ENCODE assay signal across 23 cellular contexts in the genomic region with DNA sequence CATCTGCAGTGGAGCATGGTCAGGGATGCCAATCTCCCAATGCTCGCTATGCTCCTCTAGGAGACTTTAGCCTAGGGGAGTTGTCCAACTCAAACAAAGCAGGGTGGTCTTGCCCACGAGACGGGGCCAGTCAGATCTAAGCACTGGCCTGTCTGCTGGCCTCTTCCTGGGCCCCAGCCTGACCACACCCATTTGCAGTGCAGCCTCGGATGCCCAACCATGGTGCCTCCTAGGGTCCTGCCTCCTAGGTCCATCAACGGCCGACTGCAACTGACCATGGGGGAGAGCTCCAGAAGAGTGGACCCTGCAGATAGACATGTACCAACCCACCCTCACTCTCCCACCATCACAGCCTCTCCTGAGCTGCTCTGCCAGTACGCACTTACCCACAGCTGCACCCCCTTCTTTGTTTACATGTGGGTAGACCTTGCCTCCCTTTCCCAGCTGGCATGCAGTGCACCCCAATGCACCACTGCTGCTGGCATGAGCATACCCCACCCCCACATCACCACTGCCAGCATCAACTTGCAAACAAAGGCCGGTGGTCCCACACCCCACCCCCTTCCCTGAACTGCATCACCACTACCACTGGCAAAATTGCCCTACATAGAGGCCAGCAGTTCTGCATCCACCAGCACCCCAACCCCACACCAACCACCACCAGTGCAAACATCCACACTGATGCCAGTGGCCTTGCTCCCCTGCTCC.
"Had no signal": no experiment of that assay in that cellular context is flagged by ENCODE, and none has a peak within 500 bp of the region (broad histone marks: within the 10 kb centered on the region; RNA-seq: fewer than 3 reads in every experiment).

No MANE protein-coding gene starts in this region.

- H3K4me3 Mint-ChIP-seq: immature natural killer cell, mesothelial cell of epicardium had no signal

- H3K9me3 ChIP-seq: gastroesophageal sphincter, left lung, lower lobe of right lung, mucosa of descending colon had no signal

- H3K79me2 ChIP-seq: hepatocyte had no signal

- H3K4me2 ChIP-seq: hepatocyte had no signal

- H3K4me1 ChIP-seq: esophagus muscularis mucosa, foreskin keratinocyte, gastroesophageal sphincter, heart left ventricle, left lung, lower lobe of right lung had no signal

- DNase-seq: dermis blood vessel endothelial cell; dorsolateral prefrontal cortex; effector CD4-positive, alpha-beta T cell; effector memory CD4-positive, alpha-beta T cell; foreskin keratinocyte; heart left ventricle; hypothalamus; immature natural killer cell; islet precursor cell; left cardiac atrium; left ventricle myocardium superior; lower lobe of right lung; mesenchymal stem cell; mucosa of descending colon had no signal

- H3K4me3 ChIP-seq: coronary artery, dorsolateral prefrontal cortex, esophagus muscularis mucosa, gastroesophageal sphincter, heart left ventricle, hepatocyte, left lung, lower lobe of right lung, mucosa of descending colon had no signal

- H3K36me3 ChIP-seq: esophagus muscularis mucosa, gastroesophageal sphincter, heart left ventricle, left lung, lower lobe of right lung had no signal

- H3K27me3 ChIP-seq: dorsolateral prefrontal cortex, esophagus muscularis mucosa, foreskin keratinocyte, gastroesophageal sphincter, heart left ventricle, hepatocyte, left lung had no signal

- H2AFZ ChIP-seq: hepatocyte had no signal

- FAIRE-seq: colon, endothelial cell of umbilical vein, frontal cortex had no signal

- H3K36me3 Mint-ChIP-seq: mesothelial cell of epicardium had no signal

- H3K4me1 Mint-ChIP-seq: mesothelial cell of epicardium had no signal

- H3K9me3 Mint-ChIP-seq: immature natural killer cell had no signal

- H3K27ac Mint-ChIP-seq: immature natural killer cell, mesothelial cell of epicardium had no signal

- ATAC-seq: foreskin keratinocyte, gastroesophageal sphincter, heart left ventricle, left cardiac atrium, left lung, left ventricle myocardium superior, lower lobe of right lung, mucosa of descending colon had no signal

- H3K27ac ChIP-seq: coronary artery, dorsolateral prefrontal cortex, esophagus muscularis mucosa, foreskin keratinocyte, gastroesophageal sphincter, heart left ventricle, hepatocyte, left lung, lower lobe of right lung had no signal
